In genomic region chr6:74568851-74569250, GRCh38 we compare ENCODE assay signal across 24 cellular contexts.
"Had no signal": no experiment of that assay in that cellular context is flagged by ENCODE, and none has a peak within 500 bp of the region (broad histone marks: within the 10 kb centered on the region; RNA-seq: fewer than 3 reads in every experiment).

No MANE protein-coding gene starts in this region.

- H3K27ac Mint-ChIP-seq: activated B cell treated with CpG ODN at 0.5 μM for 24 hours; activated CD4-positive, alpha-beta memory T cell treated with anti-CD3 and anti-CD28 coated beads for 36 hours; activated naive CD4-positive, alpha-beta T cell treated with anti-CD3 and anti-CD28 coated beads, Interleukin-2, amount 50 U/mL, for 72 hours; activated T-helper 1 cell treated with anti-CD3 and anti-CD28 coated beads, Interleukin-12 subunit alpha, Interleukin-12 subunit beta, Interleukin-2, Interleukin-4 antibody, amounts not matched to agents 30 ng/mL and 10 ng/mL and 1 ng/mL, durations not matched to agents 14 hours and 24 hours and 36 hours; effector memory CD8-positive, alpha-beta T cell; immature natural killer cell; T-helper 2 cell treated with Interferon-gamma antibody and Interleukin-4, amounts not matched to agents 5 μg/mL and 100 μg/mL, for 36 hours had no signal

- H3K4me3 ChIP-seq: body of pancreas, gastrocnemius medialis, heart right ventricle, ovary, SK-N-MC, tibial artery had no signal

- H3K4me1 Mint-ChIP-seq: activated B cell treated with CpG ODN at 0.5 μM for 24 hours, immature natural killer cell had no signal

- H3K4me3 Mint-ChIP-seq: activated B cell treated with CpG ODN at 0.5 μM for 24 hours; activated CD4-positive, alpha-beta memory T cell treated with anti-CD3 and anti-CD28 coated beads for 36 hours; activated T-helper 1 cell treated with anti-CD3 and anti-CD28 coated beads, Interleukin-12 subunit alpha, Interleukin-12 subunit beta, Interleukin-2, Interleukin-4 antibody, amounts not matched to agents 30 ng/mL and 10 ng/mL and 1 ng/mL, durations not matched to agents 14 hours and 24 hours and 36 hours; effector memory CD8-positive, alpha-beta T cell; immature natural killer cell; neural crest cell; T-helper 2 cell treated with Interferon-gamma antibody and Interleukin-4, amounts not matched to agents 5 μg/mL and 100 μg/mL, for 36 hours had no signal

- H3K27me3 Mint-ChIP-seq: activated B cell treated with CpG ODN at 0.5 μM for 24 hours; activated CD4-positive, alpha-beta memory T cell treated with anti-CD3 and anti-CD28 coated beads for 36 hours; effector memory CD8-positive, alpha-beta T cell had no signal

- ATAC-seq: activated naive CD4-positive, alpha-beta T cell treated with anti-CD3 and anti-CD28 coated beads, Interleukin-2, amount 50 U/mL, for 72 hours; body of pancreas; effector memory CD8-positive, alpha-beta T cell; gastrocnemius medialis; heart right ventricle; left ventricle myocardium superior; sciatic nerve had no signal

- DNase-seq: activated B cell treated with CpG ODN at 0.5 μM for 24 hours; activated CD4-positive, alpha-beta memory T cell treated with anti-CD3 and anti-CD28 coated beads for 36 hours; activated CD4-positive, alpha-beta T cell treated with anti-CD3 and anti-CD28 coated beads for 4 hours; activated gamma-delta T cell treated with Interleukin-2 at 50 U/mL for 16 hours; activated T-cell treated with anti-CD3 and anti-CD28 coated beads for 4 hours; amygdala; body of pancreas; central memory CD4-positive, alpha-beta T cell; effector memory CD8-positive, alpha-beta T cell; gastrocnemius medialis; heart right ventricle; immature natural killer cell; left ventricle myocardium superior; ovary; stimulated activated CD8-positive, alpha-beta memory T cell treated with anti-CD3 and anti-CD28 coated beads, Interleukin-4, amount 100 ng/mL, for 48 hours; stimulated activated naive CD4-positive, alpha-beta T cell treated with Interleukin-2 at 50 U/mL for 16 hours; substantia nigra; tibial artery had no signal

- H3K36me3 Mint-ChIP-seq: activated CD4-positive, alpha-beta memory T cell treated with anti-CD3 and anti-CD28 coated beads for 36 hours; activated naive CD4-positive, alpha-beta T cell treated with anti-CD3 and anti-CD28 coated beads, Interleukin-2, amount 50 U/mL, for 72 hours; immature natural killer cell had no signal

- H3K9me3 Mint-ChIP-seq: activated B cell treated with CpG ODN at 0.5 μM for 24 hours; activated CD4-positive, alpha-beta memory T cell treated with anti-CD3 and anti-CD28 coated beads for 36 hours; activated naive CD4-positive, alpha-beta T cell treated with anti-CD3 and anti-CD28 coated beads, Interleukin-2, amount 50 U/mL, for 72 hours; activated T-helper 1 cell treated with anti-CD3 and anti-CD28 coated beads, Interleukin-12 subunit alpha, Interleukin-12 subunit beta, Interleukin-2, Interleukin-4 antibody, amounts not matched to agents 30 ng/mL and 10 ng/mL and 1 ng/mL, durations not matched to agents 14 hours and 24 hours and 36 hours; neural crest cell; T-helper 2 cell treated with Interferon-gamma antibody and Interleukin-4, amounts not matched to agents 5 μg/mL and 100 μg/mL, for 36 hours had no signal
